Comparison of ENCODE assay signal across 26 cellular contexts in the genomic region with DNA sequence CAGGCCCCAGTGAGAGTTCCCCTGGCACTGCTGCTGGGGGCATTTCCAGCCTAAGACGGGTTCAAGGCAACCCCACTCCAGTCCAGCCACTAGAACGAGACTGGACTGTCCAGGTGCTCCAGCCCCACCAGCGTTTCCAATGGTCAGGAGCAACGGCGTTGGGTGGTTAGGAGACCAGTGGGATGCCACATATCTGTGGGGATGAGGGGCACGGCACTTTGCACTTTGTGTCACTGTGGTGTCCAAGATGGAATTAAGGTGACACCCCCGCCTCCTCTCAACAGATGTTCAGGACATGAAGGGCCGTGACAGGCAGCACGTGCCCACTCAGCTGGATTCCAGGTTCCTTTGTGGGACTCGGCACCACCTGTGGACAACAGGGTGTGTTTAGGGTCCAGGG.
"Had no signal": no experiment of that assay in that cellular context is flagged by ENCODE, and none has a peak within 500 bp of the region (broad histone marks: within the 10 kb centered on the region; RNA-seq: fewer than 3 reads in every experiment).

No MANE protein-coding gene starts in this region.

- DNase-seq: heart right ventricle; islet precursor cell; kidney glomerular epithelial cell; left colon; left lung; lower lobe of right lung; mammary epithelial cell; mesenchymal stem cell; naive B cell; natural killer cell; nephron progenitor cell; ovary; retina; right cardiac atrium; stimulated activated CD4-positive, alpha-beta T cell treated with anti-CD3 and anti-CD28 coated beads, Interleukin-12 subunit alpha, Interleukin-12 subunit beta, amount 100 ng/mL, for 4 hours; stimulated activated CD4-positive, alpha-beta T cell treated with anti-CD3 and anti-CD28 coated beads, Interleukin-15, amount 100 ng/mL, for 24 hours; stimulated activated CD4-positive, alpha-beta T cell treated with anti-CD3 and anti-CD28 coated beads, Interleukin-4, amount 100 ng/mL, for 24 hours; stimulated activated naive CD4-positive, alpha-beta T cell had no signal

- H3K79me2 ChIP-seq: hepatocyte had no signal

- H3K4me1 ChIP-seq: heart right ventricle, left lung, lower lobe of right lung, neural progenitor cell, prostate gland, suprapubic skin, tibial artery, vagina had no signal

- H3K9ac ChIP-seq: neural progenitor cell had no signal

- H3K4me2 ChIP-seq: hepatocyte, neural progenitor cell had no signal

- H3K27ac ChIP-seq: heart right ventricle, hepatocyte, left lung, lower lobe of right lung, neural progenitor cell, ovary, prostate gland, suprapubic skin, thoracic aorta, tibial artery, vagina had no signal

- H3K4me3 ChIP-seq: heart right ventricle, hepatocyte, left lung, lower lobe of right lung, neural progenitor cell, ovary, prostate gland, skin epidermis, suprapubic skin, thoracic aorta, tibial artery, vagina had no signal

- H3K36me3 ChIP-seq: heart right ventricle, left lung, lower lobe of right lung, neural progenitor cell, ovary, prostate gland, suprapubic skin, thoracic aorta, tibial artery, vagina had no signal

- H3K9me3 ChIP-seq: heart right ventricle, left lung, lower lobe of right lung, ovary, prostate gland, suprapubic skin, thoracic aorta, tibial artery, vagina had no signal

- H3K27me3 ChIP-seq: hepatocyte, neural progenitor cell, ovary, vagina had no signal

- H2AFZ ChIP-seq: hepatocyte, neural progenitor cell had no signal
